In the genomic region with DNA sequence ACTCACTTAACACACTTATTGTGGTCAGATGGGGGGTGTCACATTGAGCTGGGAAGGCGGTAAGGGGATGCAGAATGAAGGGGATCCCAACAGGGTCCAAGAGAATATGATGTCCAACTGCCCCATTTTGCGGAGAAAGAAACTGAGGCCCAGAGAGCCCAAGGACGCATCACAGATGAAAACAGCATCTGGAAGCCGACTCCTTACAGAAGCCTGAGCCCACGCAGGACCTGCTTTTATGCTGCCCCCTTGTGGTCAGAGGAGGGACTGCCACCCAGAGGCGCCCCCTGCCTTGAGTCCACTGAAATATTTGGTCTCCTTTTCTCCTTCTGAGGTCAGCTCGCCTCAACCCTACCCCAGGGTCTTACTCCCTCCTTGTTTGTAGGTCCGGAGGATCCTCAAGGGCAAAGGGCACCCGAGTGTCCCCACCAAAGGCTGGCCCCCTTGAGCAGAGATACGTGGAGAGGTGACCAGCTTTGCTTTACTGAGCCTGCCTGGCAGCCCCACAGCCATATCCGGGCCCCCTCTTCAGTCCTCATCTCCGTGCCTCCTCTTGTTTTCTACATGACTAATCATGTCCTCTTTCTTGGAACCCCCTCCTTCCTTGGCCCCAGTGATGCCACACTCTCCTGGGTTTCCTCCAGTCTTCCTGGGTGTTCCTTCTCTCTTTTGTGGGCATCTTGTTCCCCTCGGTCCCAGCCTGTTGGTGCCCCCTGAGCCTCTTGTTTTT, we compare ENCODE assay signal across 8 cellular contexts. TPM values are rescaled to one million over a fixed set of nuclear protein-coding genes. Genes with fewer than 3 reads are reported as not detected.
DNase-seq lines count a peak whose midpoint lies in the region; ATAC-seq and TF ChIP-seq lines count a peak whose summit lies in the region.

No MANE protein-coding gene starts in this region.

- no peaks in the 10 kb centered on the region for H3K36me3 Mint-ChIP-seq in CD8-positive, alpha-beta T cell
- no peaks in the 10 kb centered on the region for H3K36me3 Mint-ChIP-seq in activated CD4-positive, alpha-beta memory T cell treated with anti-CD3 and anti-CD28 coated beads, Interleukin-2, amount 10 ng/mL, durations not matched to agents 7 days and 5 days (ENCODE audit: low read depth)
- no peaks in the 10 kb centered on the region for H3K36me3 Mint-ChIP-seq in effector memory CD8-positive, alpha-beta T cell (ENCODE audit: insufficient read depth)

- TF ChIP-seq CTCF in CD8-positive, alpha-beta T cell (IDR thresholded peaks at IDR 0.05): peak; percentile 83

- peak; percentile 73 for ATAC-seq in CD8-positive, alpha-beta T cell
- ATAC-seq in effector memory CD8-positive, alpha-beta T cell (replicated peaks): peak; percentile 67

- H3K4me3 Mint-ChIP-seq in CD8-positive, alpha-beta T cell: no peak overlapping the region
- H3K4me3 Mint-ChIP-seq in activated CD4-positive, alpha-beta memory T cell treated with anti-CD3 and anti-CD28 coated beads, Interleukin-2, amount 10 ng/mL, durations not matched to agents 7 days and 5 days: no peak overlapping the region
- H3K4me3 Mint-ChIP-seq in effector memory CD8-positive, alpha-beta T cell: no peak overlapping the region

- H3K4me1 Mint-ChIP-seq in CD8-positive, alpha-beta T cell (ENCODE audit: low read depth): peaks cover 21% of the 10 kb centered on the region
- peaks cover 10% of the 10 kb centered on the region for H3K4me1 Mint-ChIP-seq in activated CD4-positive, alpha-beta memory T cell treated with anti-CD3 and anti-CD28 coated beads, Interleukin-2, amount 10 ng/mL, durations not matched to agents 7 days and 5 days
- H3K4me1 Mint-ChIP-seq in effector memory CD8-positive, alpha-beta T cell (ENCODE audit: low read depth in 2 of 2): peaks cover 11 to 24% of the 10 kb centered on the region in 2 donors

- peak; percentile 50 to 80 (median 67) for DNase-seq in CD8-positive, alpha-beta T cell
- DNase-seq in H7 (peak; percentile 91), NCI-H345 (lab: John Stamatoyannopoulos, UW) (peak; percentile 64), middle frontal gyrus (ENCODE audit: extremely low spot score, low spot score) (peak; percentile 66), NCI-H187 treated with DMSO at 0.1 percent for 48 hours (lab: John Stamatoyannopoulos, UW) (no peak)
- peak; percentile 77 for DNase-seq in activated CD4-positive, alpha-beta memory T cell treated with anti-CD3 and anti-CD28 coated beads, Interleukin-2, amount 10 ng/mL, durations not matched to agents 7 days and 5 days
- peak; percentile 69 to 76 (median 72) for DNase-seq in effector memory CD8-positive, alpha-beta T cell
- peak; percentile 32 to 46 for DNase-seq in stimulated activated CD8-positive, alpha-beta memory T cell treated with anti-CD3 and anti-CD28 coated beads, Interleukin-4, amount 100 ng/mL, for 1 hour (ENCODE audit: low read depth in 2 of 2, low spot score in 1 of 2)

- no peak overlapping the region for H3K27ac ChIP-seq in CD8-positive, alpha-beta T cell (ENCODE audit: low read depth, low read length)

- no peak overlapping the region for H3K4me3 ChIP-seq in CD8-positive, alpha-beta T cell (ENCODE audit: low read depth, low read length)
- no peak overlapping the region for H3K4me3 ChIP-seq in H7 (ENCODE audit: insufficient read depth, low read depth, low read length)

- peaks cover 12% of the 10 kb centered on the region for H3K27me3 ChIP-seq in CD8-positive, alpha-beta T cell (ENCODE audit: insufficient read depth, low read length)
- peaks cover 22% of the 10 kb centered on the region for H3K27me3 ChIP-seq in H7 (ENCODE audit: control insufficient read depth, insufficient read depth, low read length)

- no peaks in the 10 kb centered on the region for H3K9me3 ChIP-seq in CD8-positive, alpha-beta T cell (ENCODE audit: low read length)

- no peaks in the 10 kb centered on the region for H3K9me3 Mint-ChIP-seq in CD8-positive, alpha-beta T cell
- no peaks in the 10 kb centered on the region for H3K9me3 Mint-ChIP-seq in activated CD4-positive, alpha-beta memory T cell treated with anti-CD3 and anti-CD28 coated beads, Interleukin-2, amount 10 ng/mL, durations not matched to agents 7 days and 5 days
- H3K9me3 Mint-ChIP-seq in effector memory CD8-positive, alpha-beta T cell: no peaks in the 10 kb centered on the region

- no peaks in the 10 kb centered on the region for H3K36me3 ChIP-seq in CD8-positive, alpha-beta T cell (ENCODE audit: insufficient read depth, low read length)
- no peaks in the 10 kb centered on the region for H3K36me3 ChIP-seq in H7 (replicated peaks; ENCODE audit: control insufficient read depth, insufficient read depth, low read length)

- intact Hi-C loops in CD8-positive, alpha-beta T cell (cut with DNase I, micrococcal nuclease): loop anchor here (1.0 to 10.0 kb wide), 2 partner anchors 24 to 332 kb away; no protein-coding TSS in a partner anchor

- H3K27ac Mint-ChIP-seq in CD8-positive, alpha-beta T cell: no peak overlapping the region
- no peak overlapping the region for H3K27ac Mint-ChIP-seq in activated CD4-positive, alpha-beta memory T cell treated with anti-CD3 and anti-CD28 coated beads, Interleukin-2, amount 10 ng/mL, durations not matched to agents 7 days and 5 days
- no peak overlapping the region for H3K27ac Mint-ChIP-seq in effector memory CD8-positive, alpha-beta T cell

- H3K27me3 Mint-ChIP-seq in CD8-positive, alpha-beta T cell (ENCODE audit: low read depth): peaks cover 28% of the 10 kb centered on the region
- peaks cover 25% of the 10 kb centered on the region for H3K27me3 Mint-ChIP-seq in activated CD4-positive, alpha-beta memory T cell treated with anti-CD3 and anti-CD28 coated beads, Interleukin-2, amount 10 ng/mL, durations not matched to agents 7 days and 5 days
- H3K27me3 Mint-ChIP-seq in effector memory CD8-positive, alpha-beta T cell: peaks cover 27 to 43% of the 10 kb centered on the region in 2 donors

- peaks cover 18% of the 10 kb centered on the region for H3K4me1 ChIP-seq in CD8-positive, alpha-beta T cell (ENCODE audit: insufficient read depth, low read length)

- POLR2A ChIA-PET in CD8-positive, alpha-beta T cell (lab: Charles Lee): no interaction called here
- POLR2A ChIA-PET in activated CD4-positive, alpha-beta memory T cell treated with anti-CD3 and anti-CD28 coated beads, Interleukin-2, amount 10 ng/mL, durations not matched to agents 7 days and 5 days (lab: Charles Lee): interaction anchor here (1.8 kb wide), 1 partner anchor 224 kb away, joined by 4 read pairs; no protein-coding TSS in a partner anchor

- CTCF ChIA-PET in CD8-positive, alpha-beta T cell (lab: Charles Lee): interaction anchor here (0.6 to 11.9 kb wide), 14 partner anchors 10 to 687 kb away, joined by 3 to 316 read pairs (median 6); partner anchors contain the start of gene TTLL11
- CTCF ChIA-PET in activated CD4-positive, alpha-beta memory T cell treated with anti-CD3 and anti-CD28 coated beads, Interleukin-2, amount 10 ng/mL, durations not matched to agents 7 days and 5 days (lab: Charles Lee): interaction anchor here (1.0 to 11.7 kb wide), 17 partner anchors 8 to 228 kb away, joined by 3 to 243 read pairs (median 5); partner anchors contain the start of genes MRRF and RBM18

RNA-seq across cellular contexts. Expression of gene TTLL11, which starts 30.0 kb away (rescaled TPM):
- under 1 TPM; 0.68 to 1.00 TPM for total RNA-seq in CD8-positive, alpha-beta T cell
- total RNA-seq in H7 (2014; rRNA removed; shearing (Covaris generic)): 0.18 and 0.97 TPM in 2 replicates
- 1 to 10 TPM; 1.5 to 2.1 TPM for total RNA-seq in activated CD4-positive, alpha-beta memory T cell treated with anti-CD3 and anti-CD28 coated beads, Interleukin-2, amount 10 ng/mL, durations not matched to agents 7 days and 5 days

RNA-seq across cellular contexts. Expression of gene NDUFA8, which starts 36.5 kb away (rescaled TPM):
- 1 to 10 TPM; 5.7 to 7.0 TPM for total RNA-seq in CD8-positive, alpha-beta T cell
- 43.9 and 47.2 TPM in 2 replicates for total RNA-seq in H7 (2014; rRNA removed; shearing (Covaris generic))
- total RNA-seq in activated CD4-positive, alpha-beta memory T cell treated with anti-CD3 and anti-CD28 coated beads, Interleukin-2, amount 10 ng/mL, durations not matched to agents 7 days and 5 days: 10 to 100 TPM; 36.1 to 37.0 TPM

RNA-seq across cellular contexts. Expression of gene MORN5, which starts 36.6 kb away (rescaled TPM):
- not detected for total RNA-seq in CD8-positive, alpha-beta T cell
- total RNA-seq in H7 (2014; rRNA removed; shearing (Covaris generic)): not detected in 2 replicates
- total RNA-seq in activated CD4-positive, alpha-beta memory T cell treated with anti-CD3 and anti-CD28 coated beads, Interleukin-2, amount 10 ng/mL, durations not matched to agents 7 days and 5 days: not detected
